ENCODE assay signal across 11 cellular contexts in the genomic region with DNA sequence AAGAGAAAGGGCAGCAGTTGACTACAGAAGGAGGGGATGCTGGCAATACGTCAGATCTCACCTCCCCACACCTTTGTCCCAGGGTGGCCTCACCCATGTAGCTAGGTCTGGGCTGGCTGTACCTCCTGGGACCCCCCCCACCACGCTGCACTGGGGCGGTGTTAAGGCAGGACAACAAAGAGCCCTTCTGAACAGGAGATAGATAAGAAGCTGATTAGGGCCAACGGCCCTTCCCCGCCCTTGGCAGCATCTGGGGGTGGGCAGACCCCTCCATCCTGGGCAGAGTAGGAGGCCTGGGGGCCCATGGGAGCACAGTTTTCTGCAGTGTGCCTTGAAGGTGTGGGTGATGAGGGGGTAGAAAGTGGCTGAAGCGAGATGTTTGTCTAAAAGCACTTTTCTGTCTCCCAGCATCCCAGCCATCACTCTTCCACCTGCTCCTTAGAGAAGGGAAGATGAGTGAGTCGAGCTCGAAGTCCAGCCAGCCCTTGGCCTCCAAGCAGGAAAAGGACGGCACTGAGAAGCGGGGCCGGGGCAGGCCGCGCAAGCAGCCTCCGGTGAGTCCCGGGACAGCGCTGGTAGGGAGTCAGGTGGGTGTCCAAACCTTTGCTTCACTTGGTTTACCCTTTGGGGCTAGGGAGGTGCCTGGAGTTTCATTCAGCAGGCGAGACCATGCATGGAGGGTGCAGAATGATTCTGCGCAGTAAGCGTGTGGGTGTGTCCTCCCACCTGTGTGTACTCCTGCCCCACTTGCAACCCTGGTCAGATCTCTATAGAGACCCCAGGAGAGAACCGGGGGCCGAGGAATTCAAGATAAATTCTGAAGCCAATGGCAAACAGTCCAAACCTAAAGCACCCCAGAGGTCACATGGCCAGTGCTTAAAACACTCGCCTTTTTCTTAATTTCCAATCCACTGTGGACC. TPM values are rescaled to one million over a fixed set of nuclear protein-coding genes. Genes with fewer than 3 reads are reported as not detected.
DNase-seq lines count a peak whose midpoint lies in the region; ATAC-seq and TF ChIP-seq lines count a peak whose summit lies in the region.
"Had no signal": no experiment of that assay in that cellular context is flagged by ENCODE, and none has a peak within 500 bp of the region (broad histone marks: within the 10 kb centered on the region; RNA-seq: fewer than 3 reads in every experiment).

No MANE protein-coding gene starts in this region.

- peaks cover 26% of the 10 kb centered on the region for H3K36me3 ChIP-seq in brain microvascular endothelial cell (replicated peaks)
- H3K36me3 ChIP-seq: thoracic aorta had no signal

- H3K4me3 Mint-ChIP-seq in IgD-negative memory B cell = peak overlapping the region in 1 of 4 donors; percentile 67
- peak overlapping the region in 1 of 10 donors; percentile 4 for H3K4me3 Mint-ChIP-seq in naive thymus-derived CD8-positive, alpha-beta T cell
- no peak overlapping the region for H3K4me3 Mint-ChIP-seq in CD14-positive monocyte

- in situ Hi-C loops in brain microvascular endothelial cell (cut with HindIII; ENCODE audit: low pct_ligation_motif_present, low sequenced_read_pairs) = no loop called here

- H3K27me3 ChIP-seq in brain microvascular endothelial cell (replicated peaks) = no peaks in the 10 kb centered on the region
- H3K27me3 ChIP-seq: heart left ventricle had no signal

- peak overlapping the region; percentile 82 for H3K4me3 ChIP-seq in brain microvascular endothelial cell (ENCODE audit: low read depth, low read length)
- H3K4me3 ChIP-seq: heart left ventricle, thoracic aorta had no signal

- H3K27ac ChIP-seq in brain microvascular endothelial cell = no peak overlapping the region
- H3K27ac ChIP-seq: heart left ventricle, thoracic aorta had no signal

- H3K9me3 Mint-ChIP-seq in IgD-negative memory B cell = no peaks in the 10 kb centered on the region
- H3K9me3 Mint-ChIP-seq in naive thymus-derived CD8-positive, alpha-beta T cell = no peaks in the 10 kb centered on the region
- H3K9me3 Mint-ChIP-seq in CD14-positive monocyte = no peaks in the 10 kb centered on the region

- DNase-seq in D341Med (ENCODE audit: low spot score) (peak; percentile 5), brain microvascular endothelial cell (no peak), NCI-H1694 (lab: John Stamatoyannopoulos, UW) (no peak), CD14-positive monocyte (ENCODE audit: low spot score) (no peak), NCI-H748 (lab: John Stamatoyannopoulos, UW; ENCODE audit: unreplicated experiment) (no peak), SW 1271 (lab: John Stamatoyannopoulos, UW) (no peak)
- DNase-seq in naive thymus-derived CD8-positive, alpha-beta T cell = no peak
- DNase-seq: stimulated activated CD4-positive, alpha-beta T cell treated with anti-CD3 and anti-CD28 coated beads, Interleukin-1b, Interleukin-23, amount 100 ng/mL, for 48 hours had no signal

- POLR2A ChIA-PET in naive thymus-derived CD8-positive, alpha-beta T cell (lab: Charles Lee) = interaction anchor here (0.6 to 1.6 kb wide), 3 partner anchors 8 to 17 kb away, joined by 4 to 5 read pairs (median 5); a partner anchor contains a TSS

- H3K36me3 Mint-ChIP-seq in IgD-negative memory B cell = no peaks in the 10 kb centered on the region
- peaks cover 0 to 47% (median 7%) of the 10 kb centered on the region in 3 donors for H3K36me3 Mint-ChIP-seq in naive thymus-derived CD8-positive, alpha-beta T cell
- peaks cover 46 to 57% of the 10 kb centered on the region in 2 donors for H3K36me3 Mint-ChIP-seq in CD14-positive monocyte

- H3K27ac Mint-ChIP-seq in IgD-negative memory B cell (peak overlapping the region in 2 of 3 donors; percentile 59 to 72), CD14-positive monocyte (peak overlapping the region in 1 of 7 donors; percentile 42)
- peak overlapping the region in 7 of 10 donors; percentile 55 to 92 (median 81) for H3K27ac Mint-ChIP-seq in naive thymus-derived CD8-positive, alpha-beta T cell

- no peaks in the 10 kb centered on the region for H3K27me3 Mint-ChIP-seq in IgD-negative memory B cell
- H3K27me3 Mint-ChIP-seq in naive thymus-derived CD8-positive, alpha-beta T cell = no peaks in the 10 kb centered on the region
- H3K27me3 Mint-ChIP-seq in CD14-positive monocyte (ENCODE audit: low read depth in 3 of 3) = no peaks in the 10 kb centered on the region

- TF ChIP-seq CTCF in brain microvascular endothelial cell (IDR thresholded peaks at IDR 0.05; ENCODE audit: low read depth, low read length, missing control alignments) = no peak
- TF ChIP-seq CTCF in CD14-positive monocyte (IDR thresholded peaks at IDR 0.05) = no peak

- ATAC-seq in naive thymus-derived CD8-positive, alpha-beta T cell = no peak
- ATAC-seq: heart left ventricle had no signal

- H3K4me1 Mint-ChIP-seq in IgD-negative memory B cell (peaks cover 12 to 24% (median 17%) of the 10 kb centered on the region in 3 donors), CD14-positive monocyte (peaks cover 52% of the 10 kb centered on the region)
- H3K4me1 Mint-ChIP-seq in naive thymus-derived CD8-positive, alpha-beta T cell = peaks cover 19 to 71% (median 65%) of the 10 kb centered on the region in 4 donors

- intact Hi-C loops in CD14-positive monocyte (cut with micrococcal nuclease) = no loop called here

RNA-seq across cellular contexts. Expression of a gene that starts 3.9 kb away (rescaled TPM):
- polyA plus RNA-seq in IgD-negative memory B cell = 68.3 TPM
- total RNA-seq in naive thymus-derived CD8-positive, alpha-beta T cell = 10 to 100 TPM; 75.3 to 80.3 TPM
- polyA plus RNA-seq in naive thymus-derived CD8-positive, alpha-beta T cell = 10 to 100 TPM; 28.0 to 40.9 (median 38.1) TPM
- polyA plus RNA-seq in CD14-positive monocyte = 10 to 100 TPM; 11.4 to 17.6 TPM

RNA-seq across cellular contexts. Expression of a gene that starts 8.2 kb away (rescaled TPM):
- polyA plus RNA-seq in IgD-negative memory B cell = 66.2 TPM
- 10 to 100 TPM; 21.0 to 21.7 TPM for total RNA-seq in naive thymus-derived CD8-positive, alpha-beta T cell
- 10 to 100 TPM; 37.6 to 45.4 (median 45.0) TPM for polyA plus RNA-seq in naive thymus-derived CD8-positive, alpha-beta T cell
- polyA plus RNA-seq in CD14-positive monocyte = 10 to 100 TPM; 57.2 to 66.7 TPM
